Comparison of ENCODE assay signal across 9 cellular contexts in the genomic region with DNA sequence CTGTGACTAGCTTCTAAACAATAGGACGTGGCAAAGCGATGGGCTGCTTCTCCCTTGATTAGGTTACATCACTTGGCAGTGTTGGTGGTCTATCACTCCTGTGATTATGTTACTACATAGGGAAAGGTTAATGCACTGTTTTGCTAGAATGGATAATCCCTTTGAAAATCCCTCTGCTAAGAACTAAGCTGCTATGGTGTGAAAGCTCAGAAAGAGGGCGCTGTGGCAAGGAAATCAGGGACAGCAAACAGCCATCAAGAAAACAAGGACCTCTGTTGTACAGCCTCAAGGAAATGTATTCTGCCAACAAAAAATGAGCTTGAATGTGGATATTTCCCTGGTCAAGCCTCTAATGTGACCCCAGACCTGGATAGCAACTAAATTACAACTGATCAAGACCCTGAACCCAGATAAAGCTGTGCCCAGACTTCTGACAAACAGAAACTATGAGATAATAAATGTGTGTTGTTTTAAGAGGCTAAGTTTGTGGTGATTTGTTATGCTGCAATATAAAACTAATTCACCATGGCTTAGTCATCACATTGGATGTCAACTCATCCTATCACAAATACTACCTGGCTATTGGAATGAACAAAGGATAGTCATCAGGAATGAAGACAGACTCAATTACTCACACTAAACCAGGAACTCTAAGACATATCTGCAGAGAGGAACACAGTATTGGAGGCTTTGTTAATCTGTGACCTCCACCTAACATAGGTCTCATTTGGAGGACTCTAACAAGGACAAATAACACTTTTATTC.
DNase-seq lines count a peak whose midpoint lies in the region; ATAC-seq and TF ChIP-seq lines count a peak whose summit lies in the region.
"Had no signal": no experiment of that assay in that cellular context is flagged by ENCODE, and none has a peak within 500 bp of the region (broad histone marks: within the 10 kb centered on the region; RNA-seq: fewer than 3 reads in every experiment).

No MANE protein-coding gene starts in this region.

- POLR2A ChIA-PET in activated CD8-positive, alpha-beta T cell treated with anti-CD3 and anti-CD28 coated beads, Interleukin-2, amount 10 ng/mL, durations not matched to agents 7 days and 5 days (lab: Charles Lee), result no interaction called here

- no peaks in the 10 kb centered on the region for H3K36me3 ChIP-seq in ACC112 (ENCODE audit: insufficient read depth, low read length)
- H3K36me3 ChIP-seq in hepatocyte (replicated peaks; ENCODE audit: insufficient read depth, low read depth), result no peaks in the 10 kb centered on the region
- no peaks in the 10 kb centered on the region for H3K36me3 ChIP-seq in ascending aorta

- CTCF ChIA-PET in activated CD8-positive, alpha-beta T cell treated with anti-CD3 and anti-CD28 coated beads, Interleukin-2, amount 10 ng/mL, durations not matched to agents 7 days and 5 days (lab: Charles Lee), result no interaction called here

- H3K9me3 ChIP-seq in hepatocyte (ENCODE audit: low read depth) (no peaks in the 10 kb centered on the region), ascending aorta (no peaks in the 10 kb centered on the region)

- H3K4me3 ChIP-seq in ACC112 (ENCODE audit: low read depth, low read length), result no peak overlapping the region
- H3K4me3 ChIP-seq in hepatocyte, result no peak overlapping the region
- no peak overlapping the region for H3K4me3 ChIP-seq in ascending aorta

- H3K4me1 ChIP-seq in ACC112 (ENCODE audit: control insufficient read depth, insufficient read depth, low read length, unreplicated experiment), result peaks cover 13% of the 10 kb centered on the region
- no peaks in the 10 kb centered on the region for H3K4me1 ChIP-seq in hepatocyte (ENCODE audit: insufficient read depth)
- H3K4me1 ChIP-seq in ascending aorta, result no peaks in the 10 kb centered on the region

- intact Hi-C loops in ascending aorta (cut with DNase I), result no loop called here

- no peaks in the 10 kb centered on the region for H3K27me3 Mint-ChIP-seq in activated CD8-positive, alpha-beta T cell treated with anti-CD3 and anti-CD28 coated beads, Interleukin-2, amount 10 ng/mL, durations not matched to agents 7 days and 5 days (ENCODE audit: low read depth)

- H2AFZ ChIP-seq in ACC112 (ENCODE audit: low read length, unreplicated experiment) (peak overlapping the region; percentile 75), hepatocyte (no peak overlapping the region)

- TF ChIP-seq CTCF in GM13977 (IDR thresholded peaks at IDR 0.05; ENCODE audit: extremely low read depth, insufficient read depth, missing control alignments) (peak; percentile 51), hepatocyte (IDR thresholded peaks at IDR 0.05; ENCODE audit: poor library complexity) (peak; percentile 44), ascending aorta (IDR thresholded peaks at IDR 0.05) (no peak)

- H3K27ac ChIP-seq in ACC112 (ENCODE audit: low read depth, low read length), result peak overlapping the region; percentile 54
- no peak overlapping the region for H3K27ac ChIP-seq in hepatocyte
- H3K27ac ChIP-seq in ascending aorta, result no peak overlapping the region

- H3K4me3 Mint-ChIP-seq in activated CD8-positive, alpha-beta T cell treated with anti-CD3 and anti-CD28 coated beads, Interleukin-2, amount 10 ng/mL, durations not matched to agents 7 days and 5 days, result no peak overlapping the region

- DNase-seq in GM13977 (ENCODE audit: low spot score) (no peak), SK-MEL-5 (ENCODE audit: low read depth, low spot score) (peak; percentile 83), hepatocyte (ENCODE audit: low spot score) (peak; percentile 40), ascending aorta (ENCODE audit: low spot score in 2 of 2) (no peak)
- no peak for DNase-seq in activated CD8-positive, alpha-beta T cell treated with anti-CD3 and anti-CD28 coated beads, Interleukin-2, amount 10 ng/mL, durations not matched to agents 7 days and 5 days
- DNase-seq: T-helper 1 cell had no signal

- no peak for ATAC-seq in activated CD8-positive, alpha-beta T cell treated with anti-CD3 and anti-CD28 coated beads, Interleukin-2, amount 10 ng/mL, durations not matched to agents 7 days and 5 days
- no peak for ATAC-seq in HG03378 (IDR thresholded peaks at IDR 0.05; ENCODE audit: unreplicated experiment)
- no peak for ATAC-seq in GM21515 (IDR thresholded peaks at IDR 0.05; ENCODE audit: unreplicated experiment)

- H3K9me3 Mint-ChIP-seq in activated CD8-positive, alpha-beta T cell treated with anti-CD3 and anti-CD28 coated beads, Interleukin-2, amount 10 ng/mL, durations not matched to agents 7 days and 5 days (ENCODE audit: insufficient read depth), result peaks cover 4% of the 10 kb centered on the region

- H3K27ac Mint-ChIP-seq in activated CD8-positive, alpha-beta T cell treated with anti-CD3 and anti-CD28 coated beads, Interleukin-2, amount 10 ng/mL, durations not matched to agents 7 days and 5 days, result no peak overlapping the region

- H4K20me1 ChIP-seq in hepatocyte (ENCODE audit: insufficient read depth, poor library complexity, severe bottlenecking), result no peaks in the 10 kb centered on the region

- H3K79me2 ChIP-seq in ACC112 (ENCODE audit: control insufficient read depth, insufficient read depth, low read length, unreplicated experiment), result no peaks in the 10 kb centered on the region
- no peaks in the 10 kb centered on the region for H3K79me2 ChIP-seq in hepatocyte

- H3K4me2 ChIP-seq in hepatocyte, result no peak overlapping the region

- H3K36me3 Mint-ChIP-seq in activated CD8-positive, alpha-beta T cell treated with anti-CD3 and anti-CD28 coated beads, Interleukin-2, amount 10 ng/mL, durations not matched to agents 7 days and 5 days (ENCODE audit: low read depth), result no peaks in the 10 kb centered on the region

- H3K27me3 ChIP-seq in ACC112 (ENCODE audit: insufficient read depth, low read length), result no peaks in the 10 kb centered on the region
- no peaks in the 10 kb centered on the region for H3K27me3 ChIP-seq in hepatocyte
- H3K27me3 ChIP-seq in ascending aorta, result no peaks in the 10 kb centered on the region

- H3K9me2 ChIP-seq in hepatocyte (replicated peaks; ENCODE audit: insufficient read depth), result no peaks in the 10 kb centered on the region

- no peaks in the 10 kb centered on the region for H3K4me1 Mint-ChIP-seq in activated CD8-positive, alpha-beta T cell treated with anti-CD3 and anti-CD28 coated beads, Interleukin-2, amount 10 ng/mL, durations not matched to agents 7 days and 5 days (ENCODE audit: low read depth)

- 35% methylated on average over 3 of the region's 3 CpGs for WGBS in hepatocyte (ENCODE audit: low lambda C conversion rate, missing lambda C conversion rate)

- in situ Hi-C loops in GM13977 (cut with MboI; ENCODE audit: low pct_unique_long_range_greater_than_20kb, low sequenced_read_pairs, unreplicated experiment), result no loop called here
- in situ Hi-C loops in SK-MEL-5 (cut with HindIII; ENCODE audit: low pct_unique_long_range_greater_than_20kb, low sequenced_read_pairs), result no loop called here

Comparison
In these comparisons a context has a peak if more than half of its experiments do, and no peak if none do; other contexts are left out.
1. DNase-seq: peak in SK-MEL-5 (single experiment) and hepatocyte (single experiment); none in GM13977 (single experiment), activated CD8-positive, alpha-beta T cell treated with anti-CD3 and anti-CD28 coated beads, Interleukin-2, amount 10 ng/mL, durations not matched to agents 7 days and 5 days (single experiment) and ascending aorta (0 of 2).
2. CTCF ChIP-seq: peak in GM13977 (single experiment) and hepatocyte (single experiment); none in ascending aorta (0 of 3).